27 cellular contexts compared by ENCODE assay signal in genomic region chr4:86315579-86315978, GRCh38.
"Had no signal": no experiment of that assay in that cellular context is flagged by ENCODE, and none has a peak within 500 bp of the region (broad histone marks: within the 10 kb centered on the region; RNA-seq: fewer than 3 reads in every experiment).

No MANE protein-coding gene starts in this region.

- H3K9me3 ChIP-seq: stomach, suprapubic skin, testis, thoracic aorta, thyroid gland, tibial artery, tibial nerve, transverse colon, upper lobe of left lung, upper lobe of right lung, uterus, vagina had no signal

- H3K4me3 ChIP-seq: stomach, suprapubic skin, testis, thoracic aorta, thyroid gland, tibial artery, tibial nerve, transverse colon, upper lobe of left lung, upper lobe of right lung, uterus, vagina had no signal

- ATAC-seq: stimulated activated effector memory CD8-positive, alpha-beta T cell treated with anti-CD3 and anti-CD28 coated beads, Interleukin-12 subunit alpha, Interleukin-12 subunit beta, amount 100 ng/mL, for 72 hours; stimulated activated memory B cell treated with anti-CD40 and anti-IgM and Interleukin-4, amounts not matched to agents 10 μg/mL and 1 μg/mL and 100 μg/mL, for 72 hours; stimulated activated naive B cell treated with anti-CD40 and anti-IgM and Interleukin-4, amounts not matched to agents 10 μg/mL and 1 μg/mL and 100 μg/mL, for 72 hours; stimulated activated naive CD8-positive, alpha-beta T cell treated with anti-CD3 and anti-CD28 coated beads, Interleukin-15, amount 100 ng/mL, for 72 hours; stimulated activated naive CD8-positive, alpha-beta T cell treated with anti-CD3 and anti-CD28 coated beads, Interleukin-15, Interleukin-2, amounts not matched to agents 100 U/mL and 50 U/mL, for 24 hours; upper lobe of right lung had no signal

- H3K27ac ChIP-seq: stomach, suprapubic skin, testis, thoracic aorta, thyroid gland, tibial artery, tibial nerve, transverse colon, upper lobe of left lung, upper lobe of right lung, uterus, vagina had no signal

- DNase-seq: stimulated activated CD4-positive, alpha-beta T cell treated with anti-CD3 and anti-CD28 coated beads, Interleukin-2, amount 100 ng/mL, for 48 hours; stimulated activated CD4-positive, alpha-beta T cell treated with anti-CD3 and anti-CD28 coated beads, Interleukin-4, amount 100 ng/mL, for 1 hour; stimulated activated CD4-positive, alpha-beta T cell treated with anti-CD3 and anti-CD28 coated beads, Interleukin-4, amount 100 ng/mL, for 24 hours; stimulated activated CD4-positive, alpha-beta T cell treated with anti-CD3 and anti-CD28 coated beads, Interleukin-4, amount 100 ng/mL, for 4 hours; stimulated activated CD8-positive, alpha-beta memory T cell treated with anti-CD3 and anti-CD28 coated beads, Interleukin-4, amount 100 ng/mL, for 48 hours; stimulated activated naive B cell treated with anti-CD40 and anti-IgM and Interleukin-4, amounts not matched to agents 10 μg/mL and 1 μg/mL and 100 μg/mL, for 72 hours; stimulated activated naive CD4-positive, alpha-beta T cell; stimulated activated naive CD4-positive, alpha-beta T cell treated with Interleukin-2 at 50 U/mL for 16 hours; stimulated activated naive CD8-positive, alpha-beta T cell treated with anti-CD3 and anti-CD28 coated beads, Interleukin-15, amount 100 ng/mL, for 72 hours; stimulated activated naive CD8-positive, alpha-beta T cell treated with anti-CD3 and anti-CD28 coated beads, Interleukin-15, Interleukin-2, amounts not matched to agents 100 U/mL and 50 U/mL, for 24 hours; stomach; substantia nigra; testis; thyroid gland; tibial artery; transverse colon; trophoblast cell; upper lobe of left lung; upper lobe of right lung; uterus had no signal

- H3K36me3 ChIP-seq: stomach, suprapubic skin, thoracic aorta, thyroid gland, tibial artery, tibial nerve, transverse colon, upper lobe of left lung, upper lobe of right lung, uterus, vagina had no signal

- FAIRE-seq: urothelium cell line had no signal

- H3K4me1 ChIP-seq: stomach, suprapubic skin, testis, thyroid gland, tibial artery, tibial nerve, transverse colon, upper lobe of left lung, upper lobe of right lung, uterus, vagina had no signal

- H3K27me3 ChIP-seq: stomach, suprapubic skin, testis, thyroid gland, tibial artery, tibial nerve, transverse colon, upper lobe of left lung, upper lobe of right lung, uterus, vagina had no signal
